8 cellular contexts compared by ENCODE assay signal in the genomic region with DNA sequence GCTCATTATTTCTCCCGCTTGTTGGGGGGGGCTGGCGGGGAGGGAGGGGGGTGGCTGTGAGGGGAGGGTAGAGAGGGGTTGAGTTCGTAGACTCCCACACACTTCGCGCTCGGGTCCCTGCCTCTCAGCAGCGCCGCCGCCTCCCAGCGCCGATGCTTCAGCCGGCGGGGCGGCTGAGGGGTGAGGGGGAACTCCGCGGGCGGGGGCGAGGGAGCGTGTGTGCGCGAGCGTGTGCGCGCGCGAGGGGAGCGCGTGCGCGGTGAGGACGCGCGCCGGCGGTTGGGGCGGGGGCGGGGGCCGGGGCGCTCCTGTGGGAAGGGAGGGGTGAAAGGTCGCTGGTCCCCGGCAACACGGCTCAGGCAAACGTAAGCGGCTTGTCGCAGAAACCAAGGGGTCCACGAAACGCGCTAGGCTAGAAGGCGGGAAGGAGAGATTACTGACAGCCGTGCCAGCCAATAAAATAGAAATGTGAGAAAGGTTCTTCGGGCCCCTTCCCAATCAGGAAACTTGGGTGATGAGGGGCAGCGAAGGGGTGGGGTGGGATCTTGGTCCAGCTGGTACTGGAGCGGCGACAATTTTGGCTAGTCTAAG. TPM values are rescaled to one million over a fixed set of nuclear protein-coding genes. Genes with fewer than 3 reads are reported as not detected.
A peak's percentile ranks its signal among the peaks of the same experiment; 100 is the strongest.
DNase-seq lines count a peak whose midpoint lies in the region; ATAC-seq and TF ChIP-seq lines count a peak whose summit lies in the region.

No MANE protein-coding gene starts in this region.

- H2AFZ ChIP-seq in smooth muscle cell (ENCODE audit: low read depth), result peak overlapping the region; percentile 98

- H4K20me1 ChIP-seq in smooth muscle cell (ENCODE audit: low read depth), result no peaks in the 10 kb centered on the region

- no peaks in the 10 kb centered on the region for H3F3A ChIP-seq in smooth muscle cell (ENCODE audit: low read depth)

- H3K4me2 ChIP-seq in smooth muscle cell, result peak overlapping the region; percentile 92

- ATAC-seq in RWPE2 (ENCODE audit: low read depth), result peak; percentile 66
- no peak for ATAC-seq in GM21367 (IDR thresholded peaks at IDR 0.05; ENCODE audit: unreplicated experiment)

- H3K9ac ChIP-seq in HUES6 (ENCODE audit: low read length) (peak overlapping the region; percentile 70), smooth muscle cell (ENCODE audit: low read depth) (peak overlapping the region; percentile 43)

- no peak overlapping the region for H3K27ac ChIP-seq in HUES6 (ENCODE audit: low read depth, low read length)
- no peak overlapping the region for H3K27ac ChIP-seq in RWPE2 (ENCODE audit: poor library complexity, severe bottlenecking)
- H3K27ac ChIP-seq in coronary artery, result peak overlapping the region; percentile 90 to 92
- no peak overlapping the region for H3K27ac ChIP-seq in smooth muscle cell (ENCODE audit: low read depth)

- DNase-seq in DMS114 treated with DMSO at 0.1 percent for 48 hours (lab: John Stamatoyannopoulos, UW; ENCODE audit: unreplicated experiment) (peak; percentile 5), RWPE2 (ENCODE audit: low spot score) (peak; percentile 52), coronary artery (ENCODE audit: low spot score) (peak; percentile 86), kidney glomerular epithelial cell (lab: John Stamatoyannopoulos, UW) (peak; percentile 78), smooth muscle cell (lab: John Stamatoyannopoulos, UW; ENCODE audit: unreplicated experiment) (peak; percentile 44)
- no peak for DNase-seq in activated effector memory CD4-positive, alpha-beta T cell treated with Interleukin-2 at 50 U/mL for 16 hours

- H3K4me3 ChIP-seq in HUES6 (ENCODE audit: low read depth, low read length) (peak overlapping the region; percentile 81), RWPE2 (ENCODE audit: severe bottlenecking) (peak overlapping the region; percentile 18), coronary artery (peak overlapping the region; percentile 88), smooth muscle cell (peak overlapping the region; percentile 90)

- TF ChIP-seq CTCF in RWPE2 (IDR thresholded peaks at IDR 0.05; ENCODE audit: poor library complexity, severe bottlenecking), result no peak
- TF ChIP-seq CTCF in coronary artery (IDR thresholded peaks at IDR 0.05), result no peak
- TF ChIP-seq CTCF in smooth muscle cell (IDR thresholded peaks at IDR 0.05; ENCODE audit: borderline replicate concordance, insufficient read depth, poor library complexity, severe bottlenecking), result no peak

- H3K9me3 ChIP-seq in HUES6 (ENCODE audit: control insufficient read depth, insufficient read depth, low read depth, low read length) (no peaks in the 10 kb centered on the region), RWPE2 (ENCODE audit: severe bottlenecking) (no peaks in the 10 kb centered on the region), smooth muscle cell (replicated peaks; ENCODE audit: low read depth) (no peaks in the 10 kb centered on the region)

- no peaks in the 10 kb centered on the region for H3K79me2 ChIP-seq in smooth muscle cell (ENCODE audit: low read depth)

- H3K36me3 ChIP-seq in HUES6 (ENCODE audit: control insufficient read depth, insufficient read depth, low read length), result no peaks in the 10 kb centered on the region
- no peaks in the 10 kb centered on the region for H3K36me3 ChIP-seq in RWPE2 (ENCODE audit: low read depth)
- no peaks in the 10 kb centered on the region for H3K36me3 ChIP-seq in smooth muscle cell (ENCODE audit: low read depth)

- WGBS in smooth muscle cell (ENCODE audit: low lambda C conversion rate), result 0% methylated on average over 14 of the region's 54 CpGs

- H3K4me1 ChIP-seq in HUES6 (ENCODE audit: control insufficient read depth, insufficient read depth, low read length) (peaks cover 8% of the 10 kb centered on the region; the same call in 1 of the 2 replicates), RWPE2 (ENCODE audit: insufficient read depth, poor library complexity, severe bottlenecking) (no peaks in the 10 kb centered on the region), smooth muscle cell (ENCODE audit: low read depth) (no peaks in the 10 kb centered on the region)

- H3K27me3 ChIP-seq in HUES6 (ENCODE audit: control insufficient read depth, insufficient read depth, low read length), result peaks cover 19% of the 10 kb centered on the region
- H3K27me3 ChIP-seq in RWPE2 (ENCODE audit: insufficient read depth, poor library complexity, severe bottlenecking), result peaks cover 81% of the 10 kb centered on the region
- H3K27me3 ChIP-seq in smooth muscle cell (ENCODE audit: low read depth), result peaks cover 45% of the 10 kb centered on the region

RNA-seq across cellular contexts. Expression of a gene that starts 0.3 kb away (rescaled TPM):
- total RNA-seq in smooth muscle cell, result 1.0 and 4.6 TPM in 2 replicates
- 0.98 and 1.2 TPM in 2 replicates for polyA plus RNA-seq in smooth muscle cell

Comparison
In these comparisons a context has a peak if more than half of its experiments do, and no peak if none do; other contexts are left out.
1. H3K27ac ChIP-seq: peak in coronary artery (2 of 2); none in HUES6 (single experiment), RWPE2 (single experiment) and smooth muscle cell (single experiment).
2. H3K4me3 ChIP-seq: peak in every context shown above with its lines; median percentile 90 in smooth muscle cell; 88 in coronary artery; 81 in HUES6; 18 in RWPE2.